10 cellular contexts compared by ENCODE assay signal in the genomic region with DNA sequence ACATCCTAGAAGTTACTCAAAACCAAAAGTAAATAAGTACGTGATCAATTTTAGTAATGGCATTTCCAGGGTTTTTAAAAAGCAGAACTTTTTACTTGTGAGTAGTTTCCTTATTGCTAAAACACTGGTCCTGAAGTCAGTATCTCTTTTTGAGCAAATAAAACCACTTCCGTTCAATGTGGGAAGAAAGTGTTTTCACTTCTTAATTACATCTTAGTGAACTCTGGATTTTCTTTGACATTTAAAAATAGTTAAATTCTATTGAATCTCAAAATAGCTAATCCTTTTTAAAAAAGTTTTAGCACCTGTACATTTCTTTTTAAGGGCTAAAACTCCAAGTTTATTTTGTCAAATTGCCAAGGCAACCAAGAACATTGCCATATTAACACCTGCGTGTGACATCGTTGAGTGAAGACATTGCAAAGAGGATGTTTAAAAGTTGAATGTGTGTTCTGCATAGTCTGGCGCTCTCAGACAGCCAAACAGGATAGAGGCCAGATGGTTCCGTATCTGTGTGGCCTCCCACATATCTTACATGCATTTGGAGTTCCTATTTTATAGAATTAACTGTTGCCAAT. TPM values are rescaled to one million over a fixed set of nuclear protein-coding genes. Genes with fewer than 3 reads are reported as not detected.
DNase-seq lines count a peak whose midpoint lies in the region; ATAC-seq and TF ChIP-seq lines count a peak whose summit lies in the region.
"Had no signal": no experiment of that assay in that cellular context is flagged by ENCODE, and none has a peak within 500 bp of the region (broad histone marks: within the 10 kb centered on the region; RNA-seq: fewer than 3 reads in every experiment).

No MANE protein-coding gene starts in this region.

- ATAC-seq in GM18505 (IDR thresholded peaks at IDR 0.05; ENCODE audit: unreplicated experiment) (peak; percentile 84), GM21619 (IDR thresholded peaks at IDR 0.05; ENCODE audit: unreplicated experiment) (peak; percentile 84)

- peaks cover 62% of the 10 kb centered on the region for H3K4me1 Mint-ChIP-seq in activated naive CD8-positive, alpha-beta T cell treated with anti-CD3 and anti-CD28 coated beads for 36 hours

- H3K4me1 ChIP-seq in thymus (ENCODE audit: control insufficient read depth, insufficient read depth, low read length) (peaks cover 5% of the 10 kb centered on the region), ovary (ENCODE audit: insufficient read depth) (no peaks in the 10 kb centered on the region)

- H3K27me3 ChIP-seq in thymus (ENCODE audit: control insufficient read depth, insufficient read depth): no peaks in the 10 kb centered on the region
- H3K27me3 ChIP-seq in ovary: no peaks in the 10 kb centered on the region

- TF ChIP-seq POLR2A in GM18505 (IDR thresholded peaks at IDR 0.05; ENCODE audit: borderline replicate concordance, extremely low read depth, insufficient read depth, insufficient read length) (no peak), ovary (IDR thresholded peaks at IDR 0.05) (no peak)

- H3K27me3 Mint-ChIP-seq in activated naive CD8-positive, alpha-beta T cell treated with anti-CD3 and anti-CD28 coated beads for 36 hours: no peaks in the 10 kb centered on the region

- H3K36me3 Mint-ChIP-seq in activated naive CD8-positive, alpha-beta T cell treated with anti-CD3 and anti-CD28 coated beads for 36 hours: peaks cover 64% of the 10 kb centered on the region

- intact Hi-C loops in ovary (cut with DNase I): no loop called here

- in situ Hi-C loops in KBM-7 (cut with MboI; ENCODE audit: low pct_unique_long_range_greater_than_20kb, low sequenced_read_pairs): no loop called here

- H3K27ac Mint-ChIP-seq in activated naive CD8-positive, alpha-beta T cell treated with anti-CD3 and anti-CD28 coated beads for 36 hours: peak overlapping the region; percentile 93

- 6% methylated on average over 6 of the region's 6 CpGs for WGBS in thymus
- WGBS in ovary, 3 donors: 9 to 12% (median 10%) methylated on average over 6 of the region's 6 CpGs

- H3K4me3 ChIP-seq in thymus (ENCODE audit: low read length) (no peak overlapping the region), ovary (no peak overlapping the region)

- H3K9me3 Mint-ChIP-seq in activated naive CD8-positive, alpha-beta T cell treated with anti-CD3 and anti-CD28 coated beads for 36 hours: peaks cover 4% of the 10 kb centered on the region

- H3K36me3 ChIP-seq in thymus (ENCODE audit: control insufficient read depth, insufficient read depth) (peaks cover 11% of the 10 kb centered on the region), ovary (no peaks in the 10 kb centered on the region)

- peak overlapping the region; percentile 79 for H3K4me3 Mint-ChIP-seq in activated naive CD8-positive, alpha-beta T cell treated with anti-CD3 and anti-CD28 coated beads for 36 hours

- peak; percentile 90 for DNase-seq in KBM-7
- peak; percentile 28 for DNase-seq in activated naive CD8-positive, alpha-beta T cell treated with anti-CD3 and anti-CD28 coated beads for 36 hours
- no peak for DNase-seq in NCI-H345 treated with DMSO at 0.1 percent for 48 hours (lab: John Stamatoyannopoulos, UW; ENCODE audit: unreplicated experiment)
- DNase-seq in ovary: no peak
- no peak for DNase-seq in NCI-H1092 treated with DMSO at 0.1 percent for 48 hours (lab: John Stamatoyannopoulos, UW)

- H3K27ac ChIP-seq in thymus (ENCODE audit: low read depth) (peak overlapping the region; percentile 31), ovary (no peak overlapping the region)

- no peak for TF ChIP-seq EP300 in ovary (IDR thresholded peaks at IDR 0.05)

- no peak for TF ChIP-seq CTCF in ovary (IDR thresholded peaks at IDR 0.05)

- H3K9me3 ChIP-seq in thymus (ENCODE audit: control insufficient read depth) (no peaks in the 10 kb centered on the region), ovary (no peaks in the 10 kb centered on the region)

RNA-seq across cellular contexts. Expression of gene OR5B21, which starts 17.2 kb away (rescaled TPM):
- not detected for total RNA-seq in activated naive CD8-positive, alpha-beta T cell treated with anti-CD3 and anti-CD28 coated beads for 36 hours
- polyA plus RNA-seq in thymus (not detected), ovary (not detected)
- total RNA-seq in ovary: under 1 TPM in 1 of 7 donors, not detected in 6; 0.25 TPM
- total RNA-seq: LHCN-M2, skeletal muscle tissue had no signal

RNA-seq across cellular contexts. Expression of gene LPXN, which starts 50.5 kb away (rescaled TPM):
- 100 to 1,000 TPM; 146 to 147 TPM for total RNA-seq in activated naive CD8-positive, alpha-beta T cell treated with anti-CD3 and anti-CD28 coated beads for 36 hours
- polyA plus RNA-seq in thymus: 58.8 TPM
- 10 to 100 TPM in 1 of 7 donors, 1 to 10 TPM in 6; 6.5 to 13.9 (median 7.9) TPM for total RNA-seq in ovary
- 10 to 100 TPM in 1 of 2 donors, 1 to 10 TPM in 1; 7.6 to 19.3 TPM for polyA plus RNA-seq in ovary

RNA-seq across cellular contexts. Expression of gene ZFP91, which starts 53.7 kb away (rescaled TPM):
- total RNA-seq in activated naive CD8-positive, alpha-beta T cell treated with anti-CD3 and anti-CD28 coated beads for 36 hours: 10 to 100 TPM; 52.8 to 54.9 TPM
- polyA plus RNA-seq in thymus: 20.2 TPM
- 10 to 100 TPM; 25.6 to 45.2 (median 39.5) TPM for total RNA-seq in ovary
- polyA plus RNA-seq in ovary: 10 to 100 TPM; 19.7 to 55.6 TPM

Comparison
In these comparisons a context has a peak if more than half of its experiments do, and no peak if none do; other contexts are left out.
1. DNase-seq: peak in KBM-7 (single experiment) and activated naive CD8-positive, alpha-beta T cell treated with anti-CD3 and anti-CD28 coated beads for 36 hours (single experiment); none in NCI-H345 treated with DMSO at 0.1 percent for 48 hours (single experiment), ovary (0 of 5) and NCI-H1092 treated with DMSO at 0.1 percent for 48 hours (single experiment).
2. RNA of gene LPXN, which starts 50.5 kb away (total RNA-seq): 146 to 147 TPM in activated naive CD8-positive, alpha-beta T cell treated with anti-CD3 and anti-CD28 coated beads for 36 hours; 6.5 to 13.9 TPM in ovary; every median in the first group is over 4 times any median in the second.